Comparison of ENCODE assay signal across 8 cellular contexts in genomic region chr22:38766076-38766777, GRCh38. TPM values are rescaled to one million over a fixed set of nuclear protein-coding genes. Genes with fewer than 3 reads are reported as not detected.
A peak's percentile ranks its signal among the peaks of the same experiment; 100 is the strongest.
DNase-seq lines count a peak whose midpoint lies in the region; ATAC-seq lines count a peak whose summit lies in the region.

No MANE protein-coding gene starts in this region.

- no peaks in the 10 kb centered on the region for H3K36me3 Mint-ChIP-seq in naive B cell

- H3K27me3 Mint-ChIP-seq in naive B cell = no peaks in the 10 kb centered on the region

- no peaks in the 10 kb centered on the region for H3K9me3 Mint-ChIP-seq in naive B cell

- peak; percentile 45 for DNase-seq in stimulated activated CD4-positive, alpha-beta T cell treated with anti-CD3 and anti-CD28 coated beads, Interleukin-15, amount 100 ng/mL, for 24 hours
- DNase-seq in stimulated activated CD4-positive, alpha-beta T cell treated with anti-CD3 and anti-CD28 coated beads, Interleukin-12 subunit alpha, Interleukin-12 subunit beta, amount 100 ng/mL, for 4 hours = no peak
- peak; percentile 52 for DNase-seq in NCI-H1694 treated with DMSO at 0.1 percent for 48 hours (lab: John Stamatoyannopoulos, UW)
- peak; percentile 43 to 57 for DNase-seq in activated CD4-positive, alpha-beta T cell treated with anti-CD3 and anti-CD28 coated beads, Interleukin-2, amount 50 U/mL, for 48 hours
- DNase-seq in naive B cell = peak; percentile 27
- DNase-seq in NCI-H1048 (lab: John Stamatoyannopoulos, UW) = no peak

- H3K27ac Mint-ChIP-seq in naive B cell = no peak overlapping the region

- H3K4me1 Mint-ChIP-seq in naive B cell = peaks cover 4 to 23% (median 8%) of the 10 kb centered on the region in 3 donors

- ATAC-seq in esophagus mucosa (peak; percentile 61), naive B cell (ENCODE audit: low read depth in 2 of 2) (peak; percentile 55 to 74), HG02840 (IDR thresholded peaks at IDR 0.05; ENCODE audit: low FRiP score, unreplicated experiment) (no peak)

- H3K4me3 Mint-ChIP-seq in naive B cell = no peak overlapping the region

RNA-seq across cellular contexts. Expression of gene SUN2, which starts 10.4 kb away (rescaled TPM):
- total RNA-seq in esophagus mucosa = 94.2 TPM
- 100 to 1,000 TPM; 146 to 327 (median 208) TPM for polyA plus RNA-seq in naive B cell (ENCODE audit: low read depth in 6 of 6)

RNA-seq across cellular contexts. Expression of gene DNAL4, which starts 27.7 kb away (rescaled TPM):
- total RNA-seq in esophagus mucosa = 13.2 TPM
- 10 to 100 TPM; 10.6 to 15.7 (median 12.7) TPM for polyA plus RNA-seq in naive B cell (ENCODE audit: low read depth in 6 of 6)

Comparison
In these comparisons a context has a peak if more than half of its experiments do, and no peak if none do; other contexts are left out.
1. DNase-seq: peak in stimulated activated CD4-positive, alpha-beta T cell treated with anti-CD3 and anti-CD28 coated beads, Interleukin-15, amount 100 ng/mL, for 24 hours (single experiment), NCI-H1694 treated with DMSO at 0.1 percent for 48 hours (single experiment), activated CD4-positive, alpha-beta T cell treated with anti-CD3 and anti-CD28 coated beads, Interleukin-2, amount 50 U/mL, for 48 hours (2 of 2) and naive B cell (single experiment); none in stimulated activated CD4-positive, alpha-beta T cell treated with anti-CD3 and anti-CD28 coated beads, Interleukin-12 subunit alpha, Interleukin-12 subunit beta, amount 100 ng/mL, for 4 hours (single experiment) and NCI-H1048 (single experiment).